In genomic region chr13:97233499-97233898, GRCh38 we compare ENCODE assay signal across 17 cellular contexts.
"Had no signal": no experiment of that assay in that cellular context is flagged by ENCODE, and none has a peak within 500 bp of the region (broad histone marks: within the 10 kb centered on the region; RNA-seq: fewer than 3 reads in every experiment).

No MANE protein-coding gene starts in this region.

- ATAC-seq: effector memory CD8-positive, alpha-beta T cell; gastroesophageal sphincter; heart right ventricle; left lung had no signal

- DNase-seq: activated CD4-positive, alpha-beta T cell treated with anti-CD3 and anti-CD28 coated beads, Interleukin-2, amount 10 ng/mL, durations not matched to agents 7 days and 5 days; activated CD4-positive, CD25-positive, alpha-beta regulatory T cell; activated CD8-positive, alpha-beta memory T cell treated with anti-CD3 and anti-CD28 coated beads for 24 hours; activated naive CD4-positive, alpha-beta T cell treated with Interleukin-2 at 50 U/mL for 16 hours; aorta; cerebellar nuclear complex; effector memory CD8-positive, alpha-beta T cell; heart right ventricle; left lung; posterior cingulate gyrus; retina; stimulated activated CD4-positive, alpha-beta T cell treated with anti-CD3 and anti-CD28 coated beads, Interleukin-15, amount 100 ng/mL, for 24 hours; stimulated activated CD4-positive, alpha-beta T cell treated with anti-CD3 and anti-CD28 coated beads, Interleukin-4, amount 100 ng/mL, for 24 hours; stimulated activated naive CD4-positive, alpha-beta T cell had no signal

- H3K27me3 ChIP-seq: gastroesophageal sphincter, heart right ventricle, left lung had no signal

- H3K4me3 ChIP-seq: gastroesophageal sphincter, heart right ventricle, left lung had no signal

- H3K9me3 ChIP-seq: gastroesophageal sphincter, heart right ventricle, left lung, neutrophil had no signal

- H3K36me3 ChIP-seq: neutrophil had no signal

- FAIRE-seq: islet of Langerhans had no signal

- H3K27ac ChIP-seq: neutrophil had no signal
